ENCODE assay signal across 19 cellular contexts in genomic region chr10:597976-598375, GRCh38.
A peak's percentile ranks its signal among the peaks of the same experiment; 100 is the strongest.
DNase-seq lines count a peak whose midpoint lies in the region; ATAC-seq and TF ChIP-seq lines count a peak whose summit lies in the region.
"Had no signal": no experiment of that assay in that cellular context is flagged by ENCODE, and none has a peak within 500 bp of the region (broad histone marks: within the 10 kb centered on the region; RNA-seq: fewer than 3 reads in every experiment).

No MANE protein-coding gene starts in this region.

- no peak for DNase-seq in H9
- no peak for DNase-seq in chondrocyte (ENCODE audit: low spot score)
- DNase-seq in neural crest cell (ENCODE audit: low read depth, low spot score): no peak
- no peak for DNase-seq in thoracic aorta (ENCODE audit: low spot score)
- DNase-seq in activated CD8-positive, alpha-beta T cell treated with anti-CD3 and anti-CD28 coated beads for 36 hours: no peak
- DNase-seq: activated CD4-positive, alpha-beta T cell treated with anti-CD3 and anti-CD28 coated beads, Interleukin-2, amount 50 U/mL, for 1 hour; activated naive CD4-positive, alpha-beta T cell treated with anti-CD3 and anti-CD28 coated beads for 36 hours; amygdala; naive thymus-derived CD8-positive, alpha-beta T cell; NCI-H1694; NCI-H526 treated with DMSO at 0.1 percent for 48 hours had no signal

- H3K4me3 Mint-ChIP-seq in H9 (no peak overlapping the region), chondrocyte (ENCODE audit: unreplicated experiment) (no peak overlapping the region), neural crest cell (no peak overlapping the region)
- no peak overlapping the region for H3K4me3 Mint-ChIP-seq in activated CD8-positive, alpha-beta T cell treated with anti-CD3 and anti-CD28 coated beads for 36 hours
- H3K4me3 Mint-ChIP-seq: activated naive CD4-positive, alpha-beta T cell treated with anti-CD3 and anti-CD28 coated beads for 36 hours; naive thymus-derived CD8-positive, alpha-beta T cell had no signal

- H3K4me1 Mint-ChIP-seq in H9: peaks cover 19 to 27% of the 10 kb centered on the region in 2 experiments
- peaks cover 65% of the 10 kb centered on the region for H3K4me1 Mint-ChIP-seq in chondrocyte (ENCODE audit: low read depth)
- H3K4me1 Mint-ChIP-seq in neural crest cell: peaks cover 25% of the 10 kb centered on the region
- H3K4me1 Mint-ChIP-seq in activated CD8-positive, alpha-beta T cell treated with anti-CD3 and anti-CD28 coated beads for 36 hours (ENCODE audit: low read depth): no peaks in the 10 kb centered on the region
- H3K4me1 Mint-ChIP-seq: naive thymus-derived CD8-positive, alpha-beta T cell had no signal

- H2BK120ac ChIP-seq in H9 (ENCODE audit: low read depth, low read length, poor library complexity, severe bottlenecking): no peak overlapping the region

- POLR2A ChIA-PET in activated CD8-positive, alpha-beta T cell treated with anti-CD3 and anti-CD28 coated beads for 36 hours (lab: Charles Lee): interaction anchor here (1.5 kb wide), 1 partner anchor 34 kb away, joined by 3 read pairs; no protein-coding TSS in a partner anchor

- no peaks in the 10 kb centered on the region for H4K20me1 ChIP-seq in H9 (ENCODE audit: control insufficient read depth, insufficient read depth, insufficient read length)

- H3K36me3 ChIP-seq in thoracic aorta: no peaks in the 10 kb centered on the region

- H3K27ac ChIP-seq in H9 (ENCODE audit: insufficient read length, low read depth, low read length) (no peak overlapping the region), thoracic aorta (peak overlapping the region; percentile 75 to 93)
- H3K27ac ChIP-seq: HL-60, parathyroid adenoma, SK-N-MC, VCaP had no signal

- H2AFZ ChIP-seq in H9 (ENCODE audit: low read length): no peak overlapping the region
- H2AFZ ChIP-seq: parathyroid adenoma had no signal

- CTCF ChIA-PET in activated CD8-positive, alpha-beta T cell treated with anti-CD3 and anti-CD28 coated beads for 36 hours (lab: Charles Lee): no interaction called here

- H3K9ac ChIP-seq in H9 (ENCODE audit: extremely low read depth, insufficient read length, low read length): no peak overlapping the region
- H3K9ac ChIP-seq: parathyroid adenoma had no signal

- H3K4me3 ChIP-seq in thoracic aorta: no peak overlapping the region
- H3K4me3 ChIP-seq: dorsolateral prefrontal cortex had no signal

- H3K4me2 ChIP-seq in H9 (ENCODE audit: insufficient read depth, insufficient read length, low read length): no peak overlapping the region

- no peaks in the 10 kb centered on the region; the same call in 1 of the 2 replicates for H3K27me3 ChIP-seq in H9 (ENCODE audit: insufficient read depth, low read length)
- H3K27me3 ChIP-seq in thoracic aorta (replicated peaks; ENCODE audit: insufficient read depth): no peaks in the 10 kb centered on the region
- H3K27me3 ChIP-seq: dorsolateral prefrontal cortex had no signal

- intact Hi-C loops in activated CD8-positive, alpha-beta T cell treated with anti-CD3 and anti-CD28 coated beads for 36 hours (cut with micrococcal nuclease): no loop called here

- no peaks in the 10 kb centered on the region; the same call in 1 of the 2 replicates for H3K79me2 ChIP-seq in H9 (ENCODE audit: insufficient read depth, low read length)

- H3K36me3 Mint-ChIP-seq in H9 (ENCODE audit: insufficient read depth in 1 of 3, low read depth in 3 of 3) (0 out of 7 replicates have a peak, but pooled peaks cover 0 to 4% (median 0%) of the 10 kb centered on the region in 3 experiments), chondrocyte (ENCODE audit: low read depth) (peaks cover 1% of the 10 kb centered on the region), neural crest cell (ENCODE audit: low read depth) (no peaks in the 10 kb centered on the region)
- no peaks in the 10 kb centered on the region for H3K36me3 Mint-ChIP-seq in activated CD8-positive, alpha-beta T cell treated with anti-CD3 and anti-CD28 coated beads for 36 hours (ENCODE audit: low read depth)
- H3K36me3 Mint-ChIP-seq: naive thymus-derived CD8-positive, alpha-beta T cell had no signal

- H3K23ac ChIP-seq in H9 (ENCODE audit: insufficient read length, low read depth, low read length): no peak overlapping the region

- H3T11ph ChIP-seq in H9 (ENCODE audit: low read length): no peak overlapping the region

- no peaks in the 10 kb centered on the region; the same call in 1 of the 2 replicates for H3K4me1 ChIP-seq in H9 (ENCODE audit: insufficient read depth, low read length)
- peaks cover 34 to 70% of the 10 kb centered on the region in 2 donors for H3K4me1 ChIP-seq in thoracic aorta (ENCODE audit: control insufficient read depth in 1 of 2, low read depth in 2 of 2)
- H3K4me1 ChIP-seq: parathyroid adenoma had no signal

- H4K91ac ChIP-seq in H9 (ENCODE audit: insufficient read length, low read depth, low read length): no peak overlapping the region

- no peak overlapping the region for H4K5ac ChIP-seq in H9 (ENCODE audit: insufficient read length, low read depth, low read length)

- H3K27ac Mint-ChIP-seq in H9 (peak overlapping the region in 1 of 3 experiments; percentile 22; a peak in 1 of 7 replicates), chondrocyte (ENCODE audit: unreplicated experiment) (peak overlapping the region; percentile 98), neural crest cell (ENCODE audit: unreplicated experiment) (peak overlapping the region; percentile 27)
- H3K27ac Mint-ChIP-seq in activated CD8-positive, alpha-beta T cell treated with anti-CD3 and anti-CD28 coated beads for 36 hours: no peak overlapping the region
- H3K27ac Mint-ChIP-seq: activated naive CD4-positive, alpha-beta T cell treated with anti-CD3 and anti-CD28 coated beads for 36 hours; naive thymus-derived CD8-positive, alpha-beta T cell had no signal

- H3K4ac ChIP-seq in H9 (ENCODE audit: low read depth, low read length): no peak overlapping the region

- no peak overlapping the region for H2AK5ac ChIP-seq in H9 (ENCODE audit: insufficient read length, low read length)

- H3K9me3 ChIP-seq in H9 (ENCODE audit: control insufficient read depth, low read depth, low read length) (no peaks in the 10 kb centered on the region), thoracic aorta (no peaks in the 10 kb centered on the region)

- ATAC-seq in thoracic aorta (ENCODE audit: insufficient number of reproducible peaks, low FRiP score, low read depth) (no peak), GM18517 (IDR thresholded peaks at IDR 0.05; ENCODE audit: unreplicated experiment) (no peak), GM19467 (IDR thresholded peaks at IDR 0.05; ENCODE audit: unreplicated experiment) (no peak)
- no peak for ATAC-seq in activated CD8-positive, alpha-beta T cell treated with anti-CD3 and anti-CD28 coated beads for 36 hours
- ATAC-seq: naive thymus-derived CD8-positive, alpha-beta T cell; sciatic nerve had no signal

- TF ChIP-seq CTCF in H9 (conservative IDR thresholded peaks at IDR 0.05) (no peak), chondrocyte (IDR thresholded peaks at IDR 0.05) (no peak), neural crest cell (conservative IDR thresholded peaks at IDR 0.05) (no peak), thoracic aorta (IDR thresholded peaks at IDR 0.05) (no peak)
- TF ChIP-seq CTCF in activated CD8-positive, alpha-beta T cell treated with anti-CD3 and anti-CD28 coated beads for 36 hours (IDR thresholded peaks at IDR 0.05): no peak

- H4K8ac ChIP-seq in H9 (replicated peaks; ENCODE audit: insufficient read length, low read depth, low read length): no peak overlapping the region

- H3K79me1 ChIP-seq in H9 (ENCODE audit: insufficient read depth, low read depth, low read length, poor library complexity, severe bottlenecking): no peaks in the 10 kb centered on the region

- H3K14ac ChIP-seq in H9 (ENCODE audit: insufficient read depth, low read length): 0 out of 2 replicates have a peak overlapping the region, but pooled peaks have one; percentile 16

- no peak overlapping the region for H3K56ac ChIP-seq in H9 (ENCODE audit: insufficient read length, low read depth, low read length)

- no peak overlapping the region for H2BK12ac ChIP-seq in H9 (ENCODE audit: insufficient read length, low read depth, low read length)

- H3K27me3 Mint-ChIP-seq in H9 (ENCODE audit: low read depth) (no peaks in the 10 kb centered on the region), chondrocyte (ENCODE audit: low read depth) (no peaks in the 10 kb centered on the region), neural crest cell (ENCODE audit: low read depth) (no peaks in the 10 kb centered on the region)
- H3K27me3 Mint-ChIP-seq in activated CD8-positive, alpha-beta T cell treated with anti-CD3 and anti-CD28 coated beads for 36 hours: peaks cover 7% of the 10 kb centered on the region

- H3K9me3 Mint-ChIP-seq in H9 (no peaks in the 10 kb centered on the region), chondrocyte (ENCODE audit: low read depth) (no peaks in the 10 kb centered on the region), neural crest cell (no peaks in the 10 kb centered on the region)
- no peaks in the 10 kb centered on the region for H3K9me3 Mint-ChIP-seq in activated CD8-positive, alpha-beta T cell treated with anti-CD3 and anti-CD28 coated beads for 36 hours
- H3K9me3 Mint-ChIP-seq: activated naive CD4-positive, alpha-beta T cell treated with anti-CD3 and anti-CD28 coated beads for 36 hours; naive thymus-derived CD8-positive, alpha-beta T cell had no signal

- H2BK15ac ChIP-seq in H9 (ENCODE audit: low read depth, low read length): no peak overlapping the region

- no CpG with 5 or more reads among the region's 17 CpGs for WGBS in H9 (ENCODE audit: extremely low coverage, insufficient read length, low lambda C conversion rate)

- no peak overlapping the region for H2BK5ac ChIP-seq in H9 (ENCODE audit: insufficient read length, low read length)

- H3K23me2 ChIP-seq in H9 (ENCODE audit: insufficient read length, low read depth, low read length, poor library complexity, severe bottlenecking): no peaks in the 10 kb centered on the region

- no peak overlapping the region for H2BK20ac ChIP-seq in H9 (ENCODE audit: low read depth, low read length, poor library complexity, severe bottlenecking)

- H3K18ac ChIP-seq in H9 (ENCODE audit: insufficient read length, low read depth, low read length): no peak overlapping the region
